In genomic region chr17:65062168-65062915, GRCh38 we compare ENCODE assay signal across 12 cellular contexts. TPM values are rescaled to one million over a fixed set of nuclear protein-coding genes. Genes with fewer than 3 reads are reported as not detected.
A peak's percentile ranks its signal among the peaks of the same experiment; 100 is the strongest.
DNase-seq lines count a peak whose midpoint lies in the region; ATAC-seq and TF ChIP-seq lines count a peak whose summit lies in the region.
"Had no signal": no experiment of that assay in that cellular context is flagged by ENCODE, and none has a peak within 500 bp of the region (broad histone marks: within the 10 kb centered on the region; RNA-seq: fewer than 3 reads in every experiment).

No MANE protein-coding gene starts in this region.

- ATAC-seq in SK-N-SH treated with all-trans-retinoic acid at 6 μM for 48 hours (no peak; the same call in 2 of the 3 replicates), upper lobe of left lung (ENCODE audit: low FRiP score in 2 of 2) (peak in 1 of 2 donors; percentile 39)

- H3K27me3 ChIP-seq in SK-N-SH (ENCODE audit: insufficient read depth) (no peaks in the 10 kb centered on the region), duodenal mucosa (ENCODE audit: control insufficient read depth in 1 of 2, insufficient read depth in 2 of 2, low read length in 2 of 2) (no peaks in the 10 kb centered on the region), mesenchymal stem cell (ENCODE audit: control insufficient read depth in 1 of 2, insufficient read depth in 1 of 2, low read length in 2 of 2) (no peaks in the 10 kb centered on the region), upper lobe of left lung (no peaks in the 10 kb centered on the region)
- H3K27me3 ChIP-seq: tibial artery had no signal

- no peaks in the 10 kb centered on the region for H3K79me2 ChIP-seq in SK-N-SH (ENCODE audit: insufficient read depth)

- peak overlapping the region; percentile 19 for H2BK120ac ChIP-seq in mesenchymal stem cell (ENCODE audit: low read depth, low read length)

- no peak overlapping the region for H3K4me2 ChIP-seq in SK-N-SH
- no peak overlapping the region for H3K4me2 ChIP-seq in mesenchymal stem cell (ENCODE audit: low read length, poor library complexity, severe bottlenecking)

- H3K79me1 ChIP-seq in mesenchymal stem cell (replicated peaks; ENCODE audit: low read length, poor library complexity, severe bottlenecking), result no peaks in the 10 kb centered on the region

- no peak overlapping the region for H2AK5ac ChIP-seq in mesenchymal stem cell (ENCODE audit: low read length, severe bottlenecking)

- no peaks in the 10 kb centered on the region for H4K20me1 ChIP-seq in SK-N-SH (ENCODE audit: insufficient read depth)

- H3K4me3 ChIP-seq in SK-N-SH (ENCODE audit: low read depth in 2 of 2, low read length in 1 of 2), result no peak overlapping the region
- H3K4me3 ChIP-seq in duodenal mucosa (ENCODE audit: low read depth in 1 of 2, low read length in 2 of 2), result peak overlapping the region in 1 of 2 donors; percentile 15
- H3K4me3 ChIP-seq in mesenchymal stem cell (ENCODE audit: insufficient read depth in 1 of 2, low read depth in 1 of 2, low read length in 2 of 2), result no peak overlapping the region
- no peak overlapping the region for H3K4me3 ChIP-seq in upper lobe of left lung
- H3K4me3 ChIP-seq: tibial artery had no signal

- H3K9ac ChIP-seq in SK-N-SH (no peak overlapping the region), duodenal mucosa (ENCODE audit: low read depth in 1 of 2, low read length in 2 of 2) (no peak overlapping the region), mesenchymal stem cell (ENCODE audit: low read length) (peak overlapping the region; percentile 54)

- H3K23ac ChIP-seq in mesenchymal stem cell (ENCODE audit: low read length in 2 of 2), result no peak overlapping the region

- H3F3A ChIP-seq in SK-N-SH (replicated peaks; ENCODE audit: insufficient read depth), result peaks cover 9% of the 10 kb centered on the region

- no peaks in the 10 kb centered on the region for H3K9me2 ChIP-seq in SK-N-SH

- H2BK5ac ChIP-seq in mesenchymal stem cell (ENCODE audit: low read depth, low read length, poor library complexity, severe bottlenecking), result no peak overlapping the region

- DNase-seq in SK-N-SH (peak; percentile 57), mesenchymal stem cell (peak; percentile 29), upper lobe of left lung (no peak), GM19240 (ENCODE audit: insufficient read length, low spot score) (no peak), middle frontal gyrus (ENCODE audit: extremely low spot score, low spot score) (no peak)
- DNase-seq in effector CD8-positive, alpha-beta T cell (lab: John Stamatoyannopoulos, UW), result no peak
- DNase-seq: activated CD8-positive, alpha-beta memory T cell treated with anti-CD3 and anti-CD28 coated beads for 24 hours; NCI-H2029; stimulated activated CD4-positive, alpha-beta T cell treated with anti-CD3 and anti-CD28 coated beads, Interleukin-4, amount 100 ng/mL, for 1 hour; tibial artery had no signal

- peak overlapping the region; percentile 15 for H4K91ac ChIP-seq in mesenchymal stem cell (ENCODE audit: low read length)

- no peak for TF ChIP-seq CTCF in SK-N-SH (IDR thresholded peaks at IDR 0.05)
- TF ChIP-seq CTCF in upper lobe of left lung (IDR thresholded peaks at IDR 0.05), result no peak

- H4K8ac ChIP-seq in mesenchymal stem cell (ENCODE audit: low read length), result no peak overlapping the region

- H3K36me3 ChIP-seq in SK-N-SH (replicated peaks in 1 of 2; ENCODE audit: control insufficient read depth in 1 of 2, insufficient read depth in 2 of 2, low read length in 1 of 2) (no peaks in the 10 kb centered on the region), duodenal mucosa (ENCODE audit: control insufficient read depth in 1 of 2, insufficient read depth in 2 of 2, low read length in 2 of 2) (no peaks in the 10 kb centered on the region), mesenchymal stem cell (ENCODE audit: control insufficient read depth in 1 of 2, insufficient read depth in 2 of 2, low read depth in 1 of 2, low read length in 2 of 2) (no peaks in the 10 kb centered on the region), upper lobe of left lung (no peaks in the 10 kb centered on the region)
- H3K36me3 ChIP-seq: tibial artery had no signal

- POLR2A ChIA-PET in SK-N-SH (lab: Yijun Ruan, JAX), result interaction anchor here (1.0 kb wide), 1 partner anchor 12 kb away, joined by 3 read pairs; no protein-coding TSS in a partner anchor

- CTCF ChIA-PET in SK-N-SH (lab: Yijun Ruan, JAX), result interaction anchor here (0.6 to 3.5 kb wide), 4 partner anchors 37 to 101 kb away, joined by 3 to 23 read pairs (median 4); no protein-coding TSS in a partner anchor

- H2AFZ ChIP-seq in SK-N-SH (ENCODE audit: low read depth) (no peak overlapping the region), mesenchymal stem cell (ENCODE audit: low read depth, low read length) (no peak overlapping the region)

- no peak overlapping the region for H2BK12ac ChIP-seq in mesenchymal stem cell (ENCODE audit: low read length in 2 of 2)

- H3K9me3 ChIP-seq in SK-N-SH, result no peaks in the 10 kb centered on the region
- no peaks in the 10 kb centered on the region for H3K9me3 ChIP-seq in duodenal mucosa (ENCODE audit: control insufficient read depth in 1 of 2, low read length in 2 of 2)
- no peaks in the 10 kb centered on the region for H3K9me3 ChIP-seq in mesenchymal stem cell (ENCODE audit: control insufficient read depth, low read length)
- H3K9me3 ChIP-seq in upper lobe of left lung, result no peaks in the 10 kb centered on the region
- H3K9me3 ChIP-seq: tibial artery had no signal

- WGBS in SK-N-SH (ENCODE audit: low lambda C conversion rate), result 63% methylated on average over 8 of the region's 8 CpGs
- 63% methylated on average over 7 of the region's 8 CpGs for WGBS in mesenchymal stem cell
- 30 to 48% methylated on average over 8 of the region's 8 CpGs for WGBS in upper lobe of left lung, 2 donors

- H3K14ac ChIP-seq in mesenchymal stem cell (ENCODE audit: low read length in 2 of 2), result no peak overlapping the region

- TF ChIP-seq RAD21 in SK-N-SH (IDR thresholded peaks at IDR 0.05; ENCODE audit: low read length), result peak; percentile 15; the same call in 1 of the 2 replicates

- H3K18ac ChIP-seq in mesenchymal stem cell (ENCODE audit: low read depth in 1 of 2, low read length in 2 of 2), result peak overlapping the region in 1 of 2 experiments; percentile 83

- TF ChIP-seq EP300 in SK-N-SH (IDR thresholded peaks at IDR 0.05; ENCODE audit: borderline replicate concordance in 1 of 2, low read depth in 1 of 2, low read length in 1 of 2) (no peak), upper lobe of left lung (IDR thresholded peaks at IDR 0.05) (peak in 2 of 4 donors; percentile 33 to 42)

- H3K27ac ChIP-seq in SK-N-SH (ENCODE audit: low read depth in 2 of 2, low read length in 1 of 2) (no peak overlapping the region), duodenal mucosa (ENCODE audit: low read depth, low read length) (peak overlapping the region; percentile 5), mesenchymal stem cell (ENCODE audit: low read length, poor library complexity, severe bottlenecking) (no peak overlapping the region), upper lobe of left lung (peak overlapping the region; percentile 30 to 71 (median 56))
- H3K27ac ChIP-seq: tibial artery had no signal

- no peak overlapping the region for H2BK15ac ChIP-seq in mesenchymal stem cell (ENCODE audit: low read depth, poor library complexity, severe bottlenecking)

- peak overlapping the region; percentile 44 to 81 for H3K4ac ChIP-seq in mesenchymal stem cell (ENCODE audit: low read depth in 1 of 2, low read length in 2 of 2)

- H3K4me1 ChIP-seq in SK-N-SH (ENCODE audit: control insufficient read depth in 1 of 2, insufficient read depth in 2 of 2, low read depth in 1 of 2, low read length in 1 of 2) (peaks cover 1 to 7% of the 10 kb centered on the region in 2 experiments; a peak in 3 of 4 replicates), duodenal mucosa (ENCODE audit: control insufficient read depth in 1 of 2, insufficient read depth in 2 of 2, low read length in 2 of 2) (peaks cover 19 to 30% of the 10 kb centered on the region in 2 donors), mesenchymal stem cell (ENCODE audit: control insufficient read depth, insufficient read depth, low read depth, low read length) (peaks cover 14% of the 10 kb centered on the region), upper lobe of left lung (peaks cover 33 to 43% (median 36%) of the 10 kb centered on the region in 4 donors)

- no peak for TF ChIP-seq POLR2A in upper lobe of left lung (IDR thresholded peaks at IDR 0.05)

TF ChIP-seq in SK-N-SH, 30 proteins besides CTCF, POLR2A, EP300 and RAD21:
- TF ChIP-seq SMC3 (IDR thresholded peaks at IDR 0.05; ENCODE audit: low read depth, low read length), result no peak
- TF ChIP-seq GATA2 (CRISPR knock-in tag; IDR thresholded peaks at IDR 0.05), result peak; percentile 64

TF ChIP-seq in SK-N-SH treated with all-trans-retinoic acid at 6 μM for 48 hours, 23 proteins besides CTCF, POLR2A, EP300 and RAD21 (continues in another document):
- TF ChIP-seq ZNF565 (CRISPR knock-in tag; conservative IDR thresholded peaks at IDR 0.05; ENCODE audit: low read depth) (no peak), ZFP3 (CRISPR knock-in tag; IDR thresholded peaks at IDR 0.05) (no peak), ZFP30 (CRISPR knock-in tag; IDR thresholded peaks at IDR 0.05) (no peak), POU6F1 (CRISPR knock-in tag; IDR thresholded peaks at IDR 0.05; ENCODE audit: borderline replicate concordance, low read depth) (no peak), TOX (CRISPR knock-in tag; IDR thresholded peaks at IDR 0.05; ENCODE audit: borderline replicate concordance) (no peak), CSDC2 (CRISPR knock-in tag; IDR thresholded peaks at IDR 0.05) (no peak), OSR1 (CRISPR knock-in tag; IDR thresholded peaks at IDR 0.05) (no peak), ESRRG (CRISPR knock-in tag; IDR thresholded peaks at IDR 0.05) (no peak)

RNA-seq across cellular contexts. Expression of gene GNA13, which starts 5.8 kb away (rescaled TPM):
- polyA plus RNA-seq in SK-N-SH (2012; rRNA removed), result 14.5 and 19.0 TPM in 2 replicates
- polyA plus RNA-seq in SK-N-SH (2012; cell fraction: cytosol; rRNA removed), result 23.4 and 24.8 TPM in 2 replicates
- polyA plus RNA-seq in SK-N-SH (2012; cell fraction: nucleus; rRNA removed), result 6.3 and 13.2 TPM in 2 replicates
- polyA plus RNA-seq in mesenchymal stem cell (2013, experiment 1 of 2), result 45.4 TPM
- 47.9 TPM for polyA plus RNA-seq in mesenchymal stem cell (2013, experiment 2 of 2)
- total RNA-seq in upper lobe of left lung, result 10 to 100 TPM; 33.7 to 56.4 (median 46.2) TPM

Comparison
In these comparisons a context has a peak if more than half of its experiments do, and no peak if none do; other contexts are left out.
1. DNase-seq: peak in SK-N-SH (single experiment) and mesenchymal stem cell (single experiment); none in upper lobe of left lung (0 of 2), effector CD8-positive, alpha-beta T cell (single experiment), GM19240 (single experiment) and middle frontal gyrus (single experiment).
2. H3K27ac ChIP-seq: peak in duodenal mucosa (single experiment) and upper lobe of left lung (4 of 4); none in SK-N-SH (0 of 2) and mesenchymal stem cell (single experiment).